In the genomic region with DNA sequence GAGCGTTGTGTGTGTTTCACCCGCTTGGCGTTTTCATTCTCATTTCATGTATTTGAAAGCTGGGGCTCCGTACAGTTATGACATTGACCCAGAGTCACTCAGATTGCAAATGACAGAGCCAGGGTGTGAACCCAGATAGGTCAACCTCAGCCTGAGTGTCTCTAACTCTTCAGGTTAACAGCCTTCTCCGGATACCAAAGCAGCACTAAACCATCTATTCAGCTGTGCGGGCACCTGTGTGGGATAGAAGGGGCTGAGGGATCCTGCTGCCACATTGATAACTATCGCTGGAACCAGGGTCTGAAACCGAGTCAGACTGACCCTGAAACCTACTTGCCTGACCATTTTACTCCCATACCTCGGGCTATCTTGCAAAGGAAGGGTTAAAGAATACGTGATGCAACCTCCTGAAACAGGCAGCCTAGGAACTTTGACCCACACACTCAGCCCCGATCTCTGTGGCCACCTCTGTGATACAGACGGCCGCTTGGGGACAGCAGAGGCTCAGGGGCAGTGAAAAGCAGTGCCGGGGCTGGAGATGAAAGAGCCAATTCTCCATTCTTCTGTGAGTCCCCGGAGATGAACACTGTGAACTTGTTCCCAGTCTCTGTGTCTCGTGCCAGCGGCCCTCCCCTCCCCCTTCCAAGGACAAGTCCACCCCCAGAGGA, we compare ENCODE assay signal across 8 cellular contexts.
A peak's percentile ranks its signal among the peaks of the same experiment; 100 is the strongest.
DNase-seq lines count a peak whose midpoint lies in the region; ATAC-seq and TF ChIP-seq lines count a peak whose summit lies in the region.

No MANE protein-coding gene starts in this region.

- H3K27ac ChIP-seq in brain microvascular endothelial cell, result no peak overlapping the region

- DNase-seq in ELR (ENCODE audit: low read depth) (peak; percentile 57), LoVo (ENCODE audit: low spot score) (peak; percentile 38), brain microvascular endothelial cell (peak; percentile 63), iris pigment epithelial cell (ENCODE audit: low read depth) (peak; percentile 35), stromal cell of bone marrow (ENCODE audit: low read depth) (peak; percentile 36)

- no peaks in the 10 kb centered on the region for H3K36me3 ChIP-seq in brain microvascular endothelial cell (replicated peaks)

- TF ChIP-seq CTCF in brain microvascular endothelial cell (IDR thresholded peaks at IDR 0.05; ENCODE audit: low read depth, low read length, missing control alignments), result peak; percentile 91

- in situ Hi-C loops in brain microvascular endothelial cell (cut with HindIII; ENCODE audit: low pct_ligation_motif_present, low sequenced_read_pairs), result loop anchor here (25.0 kb wide), 1 partner anchor 231 kb away; the partner anchor contains the start of gene QKI

- H3K4me3 ChIP-seq in brain microvascular endothelial cell (ENCODE audit: low read depth, low read length), result no peak overlapping the region

- no peaks in the 10 kb centered on the region for H3K27me3 ChIP-seq in brain microvascular endothelial cell (replicated peaks)

- ATAC-seq in GM18858 (IDR thresholded peaks at IDR 0.05; ENCODE audit: unreplicated experiment), result no peak
- no peak for ATAC-seq in GM21367 (IDR thresholded peaks at IDR 0.05; ENCODE audit: unreplicated experiment)
- ATAC-seq in GM18873 (IDR thresholded peaks at IDR 0.05; ENCODE audit: low FRiP score, unreplicated experiment), result no peak
